ENCODE assay signal across 10 cellular contexts in the genomic region with DNA sequence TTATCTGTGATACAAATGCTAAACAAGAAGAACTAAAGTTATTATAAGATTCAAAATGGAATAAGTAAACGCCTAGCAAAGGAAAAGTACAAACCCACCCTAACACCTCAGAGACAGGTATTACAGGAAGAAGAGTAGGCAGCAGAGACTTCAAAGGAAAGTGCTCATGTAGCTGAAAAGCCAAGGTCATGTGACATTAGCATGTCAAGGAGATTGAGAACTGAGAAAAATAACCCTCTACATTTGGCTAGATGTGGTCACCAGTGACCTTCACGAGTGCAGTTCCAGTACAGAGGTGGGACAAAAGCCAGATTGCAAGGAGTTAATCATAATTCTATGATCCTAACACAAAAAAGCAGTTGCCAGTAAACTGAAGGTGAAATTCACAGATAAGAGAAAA.
DNase-seq lines count a peak whose midpoint lies in the region; ATAC-seq and TF ChIP-seq lines count a peak whose summit lies in the region.
"Had no signal": no experiment of that assay in that cellular context is flagged by ENCODE, and none has a peak within 500 bp of the region (broad histone marks: within the 10 kb centered on the region; RNA-seq: fewer than 3 reads in every experiment).

No MANE protein-coding gene starts in this region.

- no peaks in the 10 kb centered on the region for H3K27me3 Mint-ChIP-seq in mesothelial cell of epicardium (ENCODE audit: low read depth)

- no peaks in the 10 kb centered on the region for H3K79me1 ChIP-seq in trophoblast cell (ENCODE audit: low read length)

- H3K4me1 ChIP-seq in body of pancreas (peaks cover 30% of the 10 kb centered on the region), trophoblast cell (ENCODE audit: control insufficient read depth in 1 of 2, insufficient read depth in 2 of 2, low read length in 2 of 2) (no peaks in the 10 kb centered on the region)

- H3K27ac Mint-ChIP-seq in mesothelial cell of epicardium = no peak overlapping the region

- no peak overlapping the region for H2BK120ac ChIP-seq in trophoblast cell (ENCODE audit: insufficient read depth, low read length, poor library complexity)

- H3K36me3 Mint-ChIP-seq in mesothelial cell of epicardium = peaks cover 2% of the 10 kb centered on the region

- DNase-seq in body of pancreas (peak in 1 of 4 donors; percentile 12), trophoblast cell (no peak), CD1c-positive myeloid dendritic cell (ENCODE audit: extremely low spot score) (no peak), mesothelial cell of epicardium (ENCODE audit: low spot score in 2 of 2, unreplicated experiment in 2 of 2) (no peak)
- no peak for DNase-seq in effector CD4-positive, alpha-beta T cell
- DNase-seq: DMS79 had no signal

- H2AK5ac ChIP-seq in trophoblast cell (ENCODE audit: low read length) = no peak overlapping the region

- H4K8ac ChIP-seq in trophoblast cell (ENCODE audit: low read depth, low read length) = no peak overlapping the region

- H3K79me2 ChIP-seq in trophoblast cell (ENCODE audit: control insufficient read depth, insufficient read depth, low read length, poor library complexity) = no peaks in the 10 kb centered on the region

- 21 to 34% methylated on average over 2 of the region's 2 CpGs for WGBS in body of pancreas, 2 donors
- no CpG with 5 or more reads among the region's 2 CpGs for WGBS in trophoblast cell (ENCODE audit: extremely low coverage, insufficient coverage, insufficient read length)

- peaks cover 7% of the 10 kb centered on the region for H3K4me1 Mint-ChIP-seq in mesothelial cell of epicardium

- TF ChIP-seq CTCF in body of pancreas (IDR thresholded peaks at IDR 0.05) (no peak), mesothelial cell of epicardium (IDR thresholded peaks at IDR 0.05; ENCODE audit: unreplicated experiment) (no peak)

- no peak overlapping the region for H2BK5ac ChIP-seq in trophoblast cell (ENCODE audit: low read depth, low read length, poor library complexity)

- no peak overlapping the region for H4K91ac ChIP-seq in trophoblast cell (ENCODE audit: low read depth, low read length)

- no peak for TF ChIP-seq POLR2A in body of pancreas (IDR thresholded peaks at IDR 0.05)

- H4K12ac ChIP-seq in trophoblast cell (ENCODE audit: low read depth, low read length) = no peak overlapping the region

- no peak overlapping the region for H3K4ac ChIP-seq in trophoblast cell (ENCODE audit: low read depth, low read length)

- no peak overlapping the region for H3K9ac ChIP-seq in trophoblast cell (ENCODE audit: low read length)

- no peak overlapping the region for H3K23ac ChIP-seq in trophoblast cell (ENCODE audit: low read length)

- H3K18ac ChIP-seq in trophoblast cell (ENCODE audit: low read length) = no peak overlapping the region

- no peak overlapping the region for H3K4me2 ChIP-seq in trophoblast cell (ENCODE audit: low read length)

- intact Hi-C loops in body of pancreas (cut with DNase I) = no loop called here

- ATAC-seq in GM18517 (IDR thresholded peaks at IDR 0.05; ENCODE audit: unreplicated experiment) = peak; percentile 93
- peak; percentile 95 for ATAC-seq in GM21381 (IDR thresholded peaks at IDR 0.05; ENCODE audit: unreplicated experiment)
- ATAC-seq in HG03139 (IDR thresholded peaks at IDR 0.05; ENCODE audit: unreplicated experiment) = peak; percentile 76
- ATAC-seq in body of pancreas = peak; percentile 62

- no peak overlapping the region for H3K27ac ChIP-seq in body of pancreas
- H3K27ac ChIP-seq in trophoblast cell (ENCODE audit: low read depth, low read length) = no peak overlapping the region
- H3K27ac ChIP-seq: epithelial cell of prostate had no signal

- no peak overlapping the region for H3K4me3 Mint-ChIP-seq in mesothelial cell of epicardium

- H3K4me3 ChIP-seq in body of pancreas (no peak overlapping the region), trophoblast cell (ENCODE audit: low read depth, low read length) (no peak overlapping the region)

- no peak overlapping the region for H2AFZ ChIP-seq in trophoblast cell (ENCODE audit: insufficient read depth, low read length, poor library complexity)

- H3K14ac ChIP-seq in trophoblast cell (ENCODE audit: low read length) = no peak overlapping the region

- H3K9me3 ChIP-seq in body of pancreas (no peaks in the 10 kb centered on the region), trophoblast cell (ENCODE audit: insufficient read depth, low read depth, low read length) (no peaks in the 10 kb centered on the region)

- no peaks in the 10 kb centered on the region for H3K27me3 ChIP-seq in body of pancreas
- no peaks in the 10 kb centered on the region for H3K27me3 ChIP-seq in trophoblast cell (ENCODE audit: insufficient read depth, low read length)

- H3K36me3 ChIP-seq in body of pancreas (replicated peaks in 1 of 2; ENCODE audit: insufficient read depth in 1 of 2, low read depth in 2 of 2) (no peaks in the 10 kb centered on the region), trophoblast cell (ENCODE audit: control insufficient read depth in 1 of 2, insufficient read depth in 2 of 2, low read length in 2 of 2) (no peaks in the 10 kb centered on the region)

- no peaks in the 10 kb centered on the region for H3K9me3 Mint-ChIP-seq in mesothelial cell of epicardium

- H2BK12ac ChIP-seq in trophoblast cell (ENCODE audit: low read length) = no peak overlapping the region
